22 cellular contexts compared by ENCODE assay signal in the genomic region with DNA sequence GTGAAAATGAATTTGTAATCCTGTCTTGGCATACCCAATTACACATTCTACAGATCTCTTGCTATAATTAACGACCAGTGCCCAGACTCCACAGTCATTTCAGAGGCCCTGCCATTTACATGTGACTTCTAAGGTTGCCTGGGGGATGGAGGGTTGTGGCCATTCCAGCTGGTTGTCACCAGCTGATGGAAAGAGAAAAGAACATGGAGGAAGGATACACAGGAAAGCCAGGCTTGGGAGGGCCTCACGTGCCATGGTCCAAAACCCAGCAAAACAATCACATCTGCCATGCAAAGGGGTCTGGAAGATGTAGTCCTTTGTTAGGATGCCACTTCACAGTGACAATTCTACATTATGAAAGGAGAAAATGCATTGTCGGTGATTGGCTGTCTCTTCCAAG. TPM values are rescaled to one million over a fixed set of nuclear protein-coding genes. Genes with fewer than 3 reads are reported as not detected.
"Had no signal": no experiment of that assay in that cellular context is flagged by ENCODE, and none has a peak within 500 bp of the region (broad histone marks: within the 10 kb centered on the region; RNA-seq: fewer than 3 reads in every experiment).

No MANE protein-coding gene starts in this region.

- DNase-seq: activated B cell treated with CpG ODN at 0.5 μM for 24 hours; activated CD4-positive, alpha-beta T cell treated with anti-CD3 and anti-CD28 coated beads for 4 hours; activated CD4-positive, alpha-beta T cell treated with anti-CD3 and anti-CD28 coated beads, Interleukin-2, amount 50 U/mL, for 48 hours; activated CD8-positive, alpha-beta memory T cell treated with anti-CD3 and anti-CD28 coated beads, Interleukin-2, amount 50 U/mL, for 48 hours; activated naive CD4-positive, alpha-beta T cell; activated T-cell treated with anti-CD3 and anti-CD28 coated beads, Interleukin-2, amount 50 U/mL, for 4 hours; central memory CD4-positive, alpha-beta T cell; dorsolateral prefrontal cortex; foreskin fibroblast; mesendoderm; mucosa of descending colon; occipital lobe; posterior cingulate gyrus; stimulated activated CD4-positive, alpha-beta T cell treated with anti-CD3 and anti-CD28 coated beads, Interleukin-2, amount 100 ng/mL, for 48 hours; stimulated activated CD8-positive, alpha-beta memory T cell treated with anti-CD3 and anti-CD28 coated beads, Interleukin-4, amount 100 ng/mL, for 48 hours; stimulated activated naive B cell treated with anti-CD40 and anti-IgM and Interleukin-4, amounts not matched to agents 10 μg/mL and 1 μg/mL and 100 μg/mL, for 72 hours; T1000; testis; upper lobe of right lung had no signal

- H3K4me3 Mint-ChIP-seq: activated B cell treated with CpG ODN at 0.5 μM for 24 hours; activated naive CD8-positive, alpha-beta T cell; activated T-cell treated with anti-CD3 and anti-CD28 coated beads, Interleukin-2, amount 50 U/mL, for 4 hours; stimulated activated naive B cell treated with anti-CD40 and anti-IgM and Interleukin-4, amounts not matched to agents 10 μg/mL and 1 μg/mL and 100 μg/mL, for 72 hours had no signal

- H3K36me3 Mint-ChIP-seq: stimulated activated naive B cell treated with anti-CD40 and anti-IgM and Interleukin-4, amounts not matched to agents 10 μg/mL and 1 μg/mL and 100 μg/mL, for 72 hours had no signal

- H3K27ac ChIP-seq: dorsolateral prefrontal cortex, testis, upper lobe of right lung had no signal

- H3K9me3 ChIP-seq: mucosa of descending colon, testis, upper lobe of right lung had no signal

- ATAC-seq: activated T-cell treated with anti-CD3 and anti-CD28 coated beads, Interleukin-2, amount 50 U/mL, for 4 hours; mucosa of descending colon; stimulated activated naive B cell treated with anti-CD40 and anti-IgM and Interleukin-4, amounts not matched to agents 10 μg/mL and 1 μg/mL and 100 μg/mL, for 72 hours had no signal

- H3K9me3 Mint-ChIP-seq: activated B cell treated with CpG ODN at 0.5 μM for 24 hours; activated T-cell treated with anti-CD3 and anti-CD28 coated beads, Interleukin-2, amount 50 U/mL, for 4 hours; activated T-helper 2 cell treated with anti-CD3 and anti-CD28 coated beads, Interferon-gamma antibody, Interleukin-2, Interleukin-4, amounts not matched to agents 10 μg/mL and 5 μg/mL and 100 μg/mL, durations not matched to agents 14 hours and 24 hours and 36 hours; stimulated activated naive B cell treated with anti-CD40 and anti-IgM and Interleukin-4, amounts not matched to agents 10 μg/mL and 1 μg/mL and 100 μg/mL, for 72 hours had no signal

- H3K27ac Mint-ChIP-seq: activated B cell treated with CpG ODN at 0.5 μM for 24 hours; activated naive CD8-positive, alpha-beta T cell; activated T-helper 2 cell treated with anti-CD3 and anti-CD28 coated beads, Interferon-gamma antibody, Interleukin-2, Interleukin-4, amounts not matched to agents 10 μg/mL and 5 μg/mL and 100 μg/mL, durations not matched to agents 14 hours and 24 hours and 36 hours; stimulated activated naive B cell treated with anti-CD40 and anti-IgM and Interleukin-4, amounts not matched to agents 10 μg/mL and 1 μg/mL and 100 μg/mL, for 72 hours had no signal

- H3K4me1 Mint-ChIP-seq: activated B cell treated with CpG ODN at 0.5 μM for 24 hours; stimulated activated naive B cell treated with anti-CD40 and anti-IgM and Interleukin-4, amounts not matched to agents 10 μg/mL and 1 μg/mL and 100 μg/mL, for 72 hours had no signal

- H3K4me3 ChIP-seq: dorsolateral prefrontal cortex, mucosa of descending colon, testis, upper lobe of right lung had no signal

- H3K27me3 ChIP-seq: dorsolateral prefrontal cortex, testis, upper lobe of right lung had no signal

- H3K36me3 ChIP-seq: upper lobe of right lung had no signal

RNA-seq across cellular contexts. Expression of a gene that starts 59.3 kb away (rescaled TPM):
- total RNA-seq: activated B cell treated with CpG ODN at 0.5 μM for 24 hours; activated CD8-positive, alpha-beta memory T cell treated with anti-CD3 and anti-CD28 coated beads for 36 hours; activated T-helper 2 cell treated with anti-CD3 and anti-CD28 coated beads, Interferon-gamma antibody, Interleukin-2, Interleukin-4, amounts not matched to agents 10 μg/mL and 5 μg/mL and 100 μg/mL, durations not matched to agents 14 hours and 24 hours and 36 hours had no signal
